Comparison of ENCODE assay signal across 9 cellular contexts in genomic region chr3:123979525-123980481, GRCh38. TPM values are rescaled to one million over a fixed set of nuclear protein-coding genes. Genes with fewer than 3 reads are reported as not detected.
A peak's percentile ranks its signal among the peaks of the same experiment; 100 is the strongest.
DNase-seq lines count a peak whose midpoint lies in the region; ATAC-seq and TF ChIP-seq lines count a peak whose summit lies in the region.
"Not testable (repeated sequence)": the region's sequence is repeated elsewhere in the genome, so short reads cannot be mapped to it uniquely, and the experiment has no call there.
"Had no signal": no experiment of that assay in that cellular context is flagged by ENCODE, and none has a peak within 500 bp of the region (broad histone marks: within the 10 kb centered on the region; RNA-seq: fewer than 3 reads in every experiment).

No MANE protein-coding gene starts in this region.

- CTCF ChIA-PET in A673 (lab: Charles Lee) (interaction anchor here (1.2 kb wide), 1 partner anchor 199 kb away, joined by 3 read pairs; no protein-coding TSS in a partner anchor), GM10248 (lab: Yijun Ruan, JAX) (interaction anchor here (1.2 to 2.5 kb wide), 2 partner anchors 10 to 26 kb away, joined by 5 to 13 read pairs; no protein-coding TSS in a partner anchor), PC-9 (lab: Charles Lee) (interaction anchor here (1.2 kb wide), 1 partner anchor 327 kb away, joined by 3 read pairs; no protein-coding TSS in a partner anchor)

- not testable (repeated sequence) for H3F3A ChIP-seq in PC-9 (ENCODE audit: insufficient read depth, low read depth)

- H3K27ac ChIP-seq in A673 (ENCODE audit: low read depth, low read length, poor library complexity, severe bottlenecking); PC-9: not testable (repeated sequence)

- H3K4me3 ChIP-seq in A673 (ENCODE audit: low read depth, low read length, poor library complexity, severe bottlenecking): peak overlapping the region; percentile 28
- H3K4me3 ChIP-seq in MG63, PC-9: not testable (repeated sequence)

- not testable (repeated sequence) for H3K4me2 ChIP-seq in PC-9

- POLR2A ChIA-PET in A673 (lab: Charles Lee; ENCODE audit: low non-redundant PET): interaction anchor here (0.6 kb wide), 1 partner anchor 10 kb away, joined by 3 read pairs; no protein-coding TSS in a partner anchor
- POLR2A ChIA-PET in GM10248 (lab: Yijun Ruan, JAX); PC-9 (lab: Charles Lee; ENCODE audit: unreplicated experiment): not testable (repeated sequence)

- H3K79me2 ChIP-seq in PC-9 (ENCODE audit: low read depth): not testable (repeated sequence)

- not testable (repeated sequence) for H3K9me2 ChIP-seq in PC-9 (ENCODE audit: insufficient read depth)

- intact Hi-C loops in A673 (cut with micrococcal nuclease; ENCODE audit: unreplicated experiment) (loop anchor here (10.0 kb wide), 1 partner anchor 235 kb away; no protein-coding TSS in a partner anchor), PC-9 (cut with micrococcal nuclease; ENCODE audit: unreplicated experiment) (loop anchor here (5.0 kb wide), 1 partner anchor 328 kb away; no protein-coding TSS in a partner anchor)
- intact Hi-C loops in left colon (cut with DNase I, micrococcal nuclease): not testable (repeated sequence)

- peaks cover 45% of the 10 kb centered on the region for H3K27me3 ChIP-seq in A673 (replicated peaks; ENCODE audit: insufficient read depth, low read depth, low read length, poor library complexity)
- H3K27me3 ChIP-seq in MG63: peaks cover 44% of the 10 kb centered on the region
- peaks cover 53% of the 10 kb centered on the region for H3K27me3 ChIP-seq in PC-9 (ENCODE audit: insufficient read depth, low read depth)

- H3K36me3 ChIP-seq in A673 (ENCODE audit: insufficient read depth, low read length, poor library complexity, severe bottlenecking); MG63; PC-9 (ENCODE audit: low read depth): not testable (repeated sequence)

- not testable (repeated sequence) for BruUV-seq in A673 (replicated peaks; lab: Mats Ljungman, UMichigan); PC-9 (replicated peaks; lab: Mats Ljungman, UMichigan)

- TF ChIP-seq CTCF in A673 (conservative IDR thresholded peaks at IDR 0.05; ENCODE audit: low read depth, low read length): peak; percentile 69
- TF ChIP-seq CTCF in GM10248 (IDR thresholded peaks at IDR 0.05; ENCODE audit: control extremely low read depth, extremely low read depth, low read depth, missing control alignments): peak; percentile 53
- TF ChIP-seq CTCF in PC-9 (conservative IDR thresholded peaks at IDR 0.05): peak; percentile 79

- ATAC-seq in left colon: peak; percentile 79

- DNase-seq in A673 (ENCODE audit: low spot score) (peak; percentile 52), MG63 (peak; percentile 44), PC-9 (peak in 1 of 2 experiments; percentile 36), erythroblast (lab: John Stamatoyannopoulos, UW) (peak; percentile 6 to 26), left colon (peak; percentile 24 to 38), retina (peak; percentile 84)
- DNase-seq in GM10248 (ENCODE audit: extremely low spot score): not testable (repeated sequence)
- peak; percentile 9 for DNase-seq in activated gamma-delta T cell treated with anti-CD3 and anti-CD28 coated beads, Interleukin-2, amount 50 U/mL, for 16 hours (ENCODE audit: low read depth)

- not testable (repeated sequence) for TF ChIP-seq POLR2A in erythroblast (IDR thresholded peaks at IDR 0.05; ENCODE audit: low read length)

- not testable (repeated sequence) for H3K4me1 ChIP-seq in A673 (ENCODE audit: insufficient read depth, low read length, poor library complexity, severe bottlenecking); PC-9 (replicated peaks; ENCODE audit: insufficient read depth)

- H4K20me1 ChIP-seq in PC-9 (ENCODE audit: insufficient read depth): not testable (repeated sequence)

- not testable (repeated sequence) for H2AFZ ChIP-seq in PC-9

- not testable (repeated sequence) for H3K9me3 ChIP-seq in A673 (ENCODE audit: low read depth, low read length, poor library complexity, severe bottlenecking); MG63; PC-9 (ENCODE audit: insufficient read depth, low read depth)

RNA-seq across cellular contexts. Expression of gene ROPN1, which starts 12.1 kb away (rescaled TPM):
- total RNA-seq in A673 (2021) (not detected in 2 replicates), PC-9 (2021) (not detected in 2 replicates), left colon (1 to 10 TPM; 2.0 to 3.2 TPM)
- not detected in 2 replicates for total RNA-seq in MG63 (2014; rRNA removed; shearing (Covaris generic); ENCODE audit: low replicate concordance)
- total RNA-seq: T-helper 2 cell treated with Interferon-gamma antibody and Interleukin-4, amounts not matched to agents 100 ng/mL and 5 ng/mL, for 36 hours had no signal

RNA-seq across cellular contexts. Expression of gene CCDC14, which starts 18.8 kb away (rescaled TPM):
- total RNA-seq in A673 (2021) (81.0 and 81.2 TPM in 2 replicates), PC-9 (2021) (36.5 and 50.6 TPM in 2 replicates), left colon (10 to 100 TPM; 63.6 to 73.7 TPM)
- total RNA-seq in MG63 (2014; rRNA removed; shearing (Covaris generic); ENCODE audit: low replicate concordance): 21.7 and 28.9 TPM in 2 replicates

RNA-seq across cellular contexts. Expression of gene KALRN, which starts 53.4 kb away (rescaled TPM):
- total RNA-seq in A673 (2021) (34.9 and 42.5 TPM in 2 replicates), PC-9 (2021) (1.1 and 1.8 TPM in 2 replicates), left colon (10 to 100 TPM; 64.7 to 74.3 TPM)
- total RNA-seq in MG63 (2014; rRNA removed; shearing (Covaris generic); ENCODE audit: low replicate concordance): 1.4 and 2.3 TPM in 2 replicates

Comparison
In these comparisons a context has a peak if more than half of its experiments do, and no peak if none do; other contexts are left out.
1. RNA of gene KALRN, which starts 53.4 kb away (total RNA-seq): 64.7 to 74.3 TPM in left colon and 34.9 to 42.5 TPM in A673; 1.1 to 1.8 TPM in PC-9 and 1.4 to 2.3 TPM in MG63; every median in the first group is over 10 times any median in the second.
2. Peak in every context shown above with its lines, with median percentiles within 50 percentile points of each other: CTCF ChIP-seq.